ENCODE assay signal across 8 cellular contexts in genomic region chr7:112206238-112207105, GRCh38. TPM values are rescaled to one million over a fixed set of nuclear protein-coding genes. Genes with fewer than 3 reads are reported as not detected.
DNase-seq lines count a peak whose midpoint lies in the region; ATAC-seq and TF ChIP-seq lines count a peak whose summit lies in the region.

DOCK4 (minus strand) TSS chr7:112206399; CDS start chr7:112206138, 261 bp downstream.
ZNF277 (plus strand) TSS chr7:112206695; CDS start chr7:112206717, 22 bp downstream.

- peak within 1 kb of the TSS; percentile 82 to 84 for H3K27ac ChIP-seq in ascending aorta
- peak within 1 kb of the TSS; percentile 88 for H3K27ac ChIP-seq in right atrium auricular region
- H3K27ac ChIP-seq in psoas muscle, result peak within 1 kb of the TSS; percentile 90
- peak within 1 kb of the TSS; percentile 64 for H3K27ac ChIP-seq in urinary bladder (ENCODE audit: low read depth)

- H3K9me3 ChIP-seq in ascending aorta (no peaks in the 10 kb centered on the region), right atrium auricular region (no peaks in the 10 kb centered on the region), psoas muscle (no peaks in the 10 kb centered on the region)

- ATAC-seq in GM18502 (IDR thresholded peaks at IDR 0.05; ENCODE audit: poor library complexity, unreplicated experiment), result peak; percentile 94
- ATAC-seq in HG02943 (IDR thresholded peaks at IDR 0.05; ENCODE audit: low read depth, unreplicated experiment), result peak; percentile 98
- peak; percentile 94 to 97 (median 96) for ATAC-seq in psoas muscle

- H3K4me3 ChIP-seq in ascending aorta (peak within 1 kb of the TSS; percentile 82), right atrium auricular region (peak within 1 kb of the TSS; percentile 72 to 95), psoas muscle (peak within 1 kb of the TSS; percentile 86), urinary bladder (ENCODE audit: low read depth, low read length) (peak within 1 kb of the TSS; percentile 81)

- peak; percentile 99 for DNase-seq in NCI-H187 (lab: John Stamatoyannopoulos, UW)
- peak; percentile 98 to 100 (median 98) for DNase-seq in T-helper 2 cell
- peak; percentile 95 to 100 for DNase-seq in ascending aorta (ENCODE audit: low spot score in 2 of 2)
- DNase-seq in right atrium auricular region (ENCODE audit: low spot score), result peak; percentile 99
- peak; percentile 99 for DNase-seq in psoas muscle

- H3K4me1 ChIP-seq in ascending aorta (peaks cover 0 to 7% of the 10 kb centered on the region in 2 donors), right atrium auricular region (peaks cover 0 to 29% of the 10 kb centered on the region in 2 donors), psoas muscle (peaks cover 20% of the 10 kb centered on the region), urinary bladder (ENCODE audit: insufficient read depth) (no peaks in the 10 kb centered on the region)

- no peaks in the 10 kb centered on the region for H3K36me3 ChIP-seq in ascending aorta
- H3K36me3 ChIP-seq in right atrium auricular region, result no peaks in the 10 kb centered on the region
- no peaks in the 10 kb centered on the region for H3K36me3 ChIP-seq in psoas muscle (ENCODE audit: insufficient read depth in 1 of 2, low read depth in 1 of 2)
- H3K36me3 ChIP-seq in urinary bladder (ENCODE audit: insufficient read depth), result no peaks in the 10 kb centered on the region

- intact Hi-C loops in ascending aorta (cut with DNase I) (loop anchor here (1.0 to 10.0 kb wide), 6 partner anchors 186 to 728 kb away; partner anchors contain the start of genes IFRD1, IMMP2L and LSMEM1), psoas muscle (cut with DNase I) (loop anchor here (5.0 to 10.0 kb wide), 5 partner anchors 74 to 278 kb away; partner anchors contain the start of gene LSMEM1 (in 1 of the 2))

- 0 to 1% (median 0%) methylated on average over 66 to 73 of the region's 73 CpGs for WGBS in psoas muscle, 3 donors
- under 1% methylated on average over 73 of the region's 73 CpGs for WGBS in urinary bladder

- peak in 1 of 3 experiments; percentile 13 for TF ChIP-seq CTCF in ascending aorta (IDR thresholded peaks at IDR 0.05)
- TF ChIP-seq CTCF in right atrium auricular region (IDR thresholded peaks at IDR 0.05), result no peak
- TF ChIP-seq CTCF in psoas muscle (IDR thresholded peaks at IDR 0.05), result no peak

- no peaks in the 10 kb centered on the region for H3K27me3 ChIP-seq in ascending aorta
- H3K27me3 ChIP-seq in right atrium auricular region, result no peaks in the 10 kb centered on the region
- H3K27me3 ChIP-seq in psoas muscle (ENCODE audit: insufficient read depth in 3 of 3, low read length in 2 of 3), result no peaks in the 10 kb centered on the region

RNA-seq across cellular contexts. Expression of gene DOCK4, which starts in this region (rescaled TPM):
- total RNA-seq in ascending aorta (43.5 TPM), right atrium auricular region (10 to 100 TPM; 12.3 to 17.8 TPM), psoas muscle (10 to 100 TPM in 2 of 4 donors, 1 to 10 TPM in 2; 7.1 to 12.7 (median 10.9) TPM), urinary bladder (46.5 TPM)
- polyA plus RNA-seq in psoas muscle (1 to 10 TPM; 1.8 to 4.2 (median 3.9) TPM), urinary bladder (5.9 TPM)

RNA-seq across cellular contexts. Expression of gene ZNF277, which starts in this region (rescaled TPM):
- 0.43 TPM for total RNA-seq in ascending aorta
- 10 to 100 TPM; 15.9 to 29.8 TPM for total RNA-seq in right atrium auricular region
- 10 to 100 TPM; 10.0 to 13.3 (median 12.0) TPM for total RNA-seq in psoas muscle
- 10 to 100 TPM in 1 of 3 donors, 1 to 10 TPM in 2; 6.9 to 16.7 (median 8.9) TPM for polyA plus RNA-seq in psoas muscle
- total RNA-seq in urinary bladder, result 53.1 TPM
- polyA plus RNA-seq in urinary bladder, result 18.6 TPM

Comparison
In these comparisons a context has a peak if more than half of its experiments do, and no peak if none do; other contexts are left out.
1. Peak in every context shown above with its lines: DNase-seq, ATAC-seq, H3K4me3 ChIP-seq and H3K27ac ChIP-seq.